23 cellular contexts compared by ENCODE assay signal in genomic region chr4:88969746-88970145, GRCh38.
"Had no signal": no experiment of that assay in that cellular context is flagged by ENCODE, and none has a peak within 500 bp of the region (broad histone marks: within the 10 kb centered on the region; RNA-seq: fewer than 3 reads in every experiment).

No MANE protein-coding gene starts in this region.

- H3K4me1 ChIP-seq: adrenal gland, SJCRH30 had no signal

- H3K27ac ChIP-seq: adrenal gland, Peyer's patch, RWPE1, SJCRH30, VCaP had no signal

- H3K36me3 Mint-ChIP-seq: activated CD4-positive, alpha-beta memory T cell treated with anti-CD3 and anti-CD28 coated beads for 36 hours; activated naive CD8-positive, alpha-beta T cell treated with anti-CD3 and anti-CD28 coated beads, Interleukin-2, amount 10 ng/mL, durations not matched to agents 7 days and 5 days had no signal

- H3K27me3 ChIP-seq: adrenal gland, Peyer's patch, SJCRH30 had no signal

- H3K4me3 ChIP-seq: adrenal gland, Peyer's patch, SJCRH30 had no signal

- H3K36me3 ChIP-seq: adrenal gland, Peyer's patch, SJCRH30 had no signal

- DNase-seq: activated CD4-positive, alpha-beta memory T cell treated with anti-CD3 and anti-CD28 coated beads for 36 hours; activated CD4-positive, alpha-beta T cell treated with anti-CD3 and anti-CD28 coated beads, Interleukin-2, amount 10 ng/mL, durations not matched to agents 7 days and 5 days; activated CD4-positive, CD25-positive, alpha-beta regulatory T cell; activated naive CD4-positive, alpha-beta T cell treated with anti-CD3 and anti-CD28 coated beads, Interleukin-2, amount 50 U/mL, for 16 hours; activated naive CD8-positive, alpha-beta T cell treated with anti-CD3 and anti-CD28 coated beads, Interleukin-2, amount 10 ng/mL, durations not matched to agents 7 days and 5 days; adrenal gland; anterior cingulate cortex; central memory CD4-positive, alpha-beta T cell; MM.1S; NCI-H1105; NCI-H1436; NCI-H1694 treated with DMSO at 0.1 percent for 48 hours; NCI-H2029 treated with DMSO at 0.1 percent for 48 hours; NCI-H524 treated with DMSO at 0.1 percent for 48 hours; NCI-H774; OCI-M1; Peyer's patch; Right ventricle myocardium superior; SJCRH30; SK-N-SH; T-helper 1 cell had no signal

- H3K9me2 ChIP-seq: SK-N-SH had no signal

- H3K27ac Mint-ChIP-seq: activated CD4-positive, alpha-beta memory T cell treated with anti-CD3 and anti-CD28 coated beads for 36 hours; activated CD4-positive, alpha-beta T cell treated with anti-CD3 and anti-CD28 coated beads, Interleukin-2, amount 10 ng/mL, durations not matched to agents 7 days and 5 days; activated naive CD8-positive, alpha-beta T cell treated with anti-CD3 and anti-CD28 coated beads, Interleukin-2, amount 10 ng/mL, durations not matched to agents 7 days and 5 days had no signal

- H3K4me2 ChIP-seq: SK-N-SH had no signal

- H3K9me3 ChIP-seq: adrenal gland, Peyer's patch, SJCRH30, SK-N-SH had no signal

- H3K4me3 Mint-ChIP-seq: activated CD4-positive, alpha-beta memory T cell treated with anti-CD3 and anti-CD28 coated beads for 36 hours; activated CD4-positive, alpha-beta T cell treated with anti-CD3 and anti-CD28 coated beads, Interleukin-2, amount 10 ng/mL, durations not matched to agents 7 days and 5 days; activated naive CD8-positive, alpha-beta T cell treated with anti-CD3 and anti-CD28 coated beads, Interleukin-2, amount 10 ng/mL, durations not matched to agents 7 days and 5 days had no signal

- H3K4me1 Mint-ChIP-seq: activated CD4-positive, alpha-beta T cell treated with anti-CD3 and anti-CD28 coated beads, Interleukin-2, amount 10 ng/mL, durations not matched to agents 7 days and 5 days; activated naive CD8-positive, alpha-beta T cell treated with anti-CD3 and anti-CD28 coated beads, Interleukin-2, amount 10 ng/mL, durations not matched to agents 7 days and 5 days had no signal

- H3K9me3 Mint-ChIP-seq: activated naive CD8-positive, alpha-beta T cell treated with anti-CD3 and anti-CD28 coated beads, Interleukin-2, amount 10 ng/mL, durations not matched to agents 7 days and 5 days had no signal
